8 cellular contexts compared by ENCODE assay signal in the genomic region with DNA sequence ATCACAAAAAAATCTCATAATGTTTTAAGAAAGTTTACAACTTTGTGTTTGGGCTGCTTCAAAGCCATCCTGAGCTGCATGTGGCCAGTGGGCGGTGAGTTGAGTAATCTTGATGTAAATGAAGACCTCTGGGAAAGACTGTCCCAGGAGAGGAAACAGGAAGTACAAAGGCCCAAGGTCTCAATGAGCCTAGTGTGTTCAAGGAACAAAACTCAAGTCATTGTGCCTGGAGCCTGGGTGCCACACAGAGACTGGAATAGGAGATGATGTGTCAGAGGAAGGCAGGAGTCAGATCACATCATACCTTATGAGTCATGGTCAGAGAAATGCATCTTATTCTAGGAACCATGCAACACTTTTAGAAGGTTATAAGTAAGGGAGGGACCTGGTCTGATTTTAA. TPM values are rescaled to one million over a fixed set of nuclear protein-coding genes. Genes with fewer than 3 reads are reported as not detected.
DNase-seq lines count a peak whose midpoint lies in the region; ATAC-seq and TF ChIP-seq lines count a peak whose summit lies in the region.

No MANE protein-coding gene starts in this region.

- no peak for TF ChIP-seq CTCF in fibroblast of lung (conservative IDR thresholded peaks at IDR 0.05 in 1 of 2, IDR thresholded peaks at IDR 0.05 in 1 of 2; ENCODE audit: low read depth in 1 of 2, low read length in 2 of 2)
- TF ChIP-seq CTCF in esophagus muscularis mucosa (IDR thresholded peaks at IDR 0.05), result no peak

- H3K4me1 ChIP-seq in fibroblast of lung (ENCODE audit: control insufficient read depth, extremely low read depth, insufficient read depth, low read length) (no peaks in the 10 kb centered on the region), esophagus muscularis mucosa (peaks cover 0 to 8% (median 5%) of the 10 kb centered on the region in 4 donors)
- H3K4me1 ChIP-seq in effector memory CD4-positive, alpha-beta T cell (ENCODE audit: control insufficient read depth, insufficient read depth, low read length, poor library complexity, severe bottlenecking), result no peaks in the 10 kb centered on the region

- WGBS in esophagus muscularis mucosa, result 93% methylated on average over 1 of the region's 1 CpG

- H3K9me3 ChIP-seq in fibroblast of lung (ENCODE audit: control insufficient read depth, insufficient read depth, low read depth, low read length), result no peaks in the 10 kb centered on the region
- no peaks in the 10 kb centered on the region for H3K9me3 ChIP-seq in effector memory CD4-positive, alpha-beta T cell (ENCODE audit: control insufficient read depth, low read length)
- no peaks in the 10 kb centered on the region for H3K9me3 ChIP-seq in esophagus muscularis mucosa

- H3K27ac ChIP-seq in fibroblast of lung (ENCODE audit: insufficient read depth, low read length) (peak overlapping the region; percentile 34), esophagus muscularis mucosa (replicated peaks in 1 of 4) (no peak overlapping the region)
- H3K27ac ChIP-seq in effector memory CD4-positive, alpha-beta T cell (ENCODE audit: insufficient read depth, low read length, poor library complexity, severe bottlenecking), result no peak overlapping the region

- TF ChIP-seq POLR2A in esophagus muscularis mucosa (IDR thresholded peaks at IDR 0.05; ENCODE audit: low read depth) (no peak), erythroblast (IDR thresholded peaks at IDR 0.05; ENCODE audit: low read length) (no peak)

- DNase-seq in AG08395 (ENCODE audit: low spot score) (peak; percentile 49), HT1080 (ENCODE audit: low read depth) (peak; percentile 98), fibroblast of lung (ENCODE audit: low read depth in 2 of 2) (peak; percentile 32 to 63), NCI-H1092 (lab: John Stamatoyannopoulos, UW) (no peak), esophagus muscularis mucosa (ENCODE audit: extremely low spot score) (no peak), erythroblast (lab: John Stamatoyannopoulos, UW) (no peak)
- no peak for DNase-seq in effector memory CD4-positive, alpha-beta T cell

- H3K4me3 ChIP-seq in fibroblast of lung (replicated peaks in 1 of 4; ENCODE audit: control extremely low read depth in 1 of 4, insufficient read depth in 1 of 4, low read depth in 3 of 4, low read length in 4 of 4) (no peak overlapping the region), esophagus muscularis mucosa (no peak overlapping the region)
- no peak overlapping the region for H3K4me3 ChIP-seq in effector memory CD4-positive, alpha-beta T cell (ENCODE audit: insufficient read depth, low read depth, low read length, poor library complexity, severe bottlenecking)

- H3K9ac ChIP-seq in fibroblast of lung (ENCODE audit: insufficient read depth, low read length), result no peak overlapping the region

- H3K36me3 ChIP-seq in fibroblast of lung (ENCODE audit: control insufficient read depth, insufficient read depth, low read length) (no peaks in the 10 kb centered on the region), esophagus muscularis mucosa (no peaks in the 10 kb centered on the region)
- no peaks in the 10 kb centered on the region for H3K36me3 ChIP-seq in effector memory CD4-positive, alpha-beta T cell (ENCODE audit: control insufficient read depth, insufficient read depth, low read length)

- peak overlapping the region; percentile 1 for H2AFZ ChIP-seq in fibroblast of lung (ENCODE audit: low read length)

- intact Hi-C loops in esophagus muscularis mucosa (cut with DNase I), result no loop called here

- no peak overlapping the region for H3K4me2 ChIP-seq in fibroblast of lung (ENCODE audit: extremely low read depth, insufficient read depth, low read length)

- TF ChIP-seq EP300 in esophagus muscularis mucosa (IDR thresholded peaks at IDR 0.05), result no peak

- no peaks in the 10 kb centered on the region for H4K20me1 ChIP-seq in fibroblast of lung (ENCODE audit: control insufficient read depth, extremely low read depth, insufficient read depth, low read length)

- ATAC-seq in GM19452 (IDR thresholded peaks at IDR 0.05; ENCODE audit: unreplicated experiment), result peak; percentile 63

- H3K79me2 ChIP-seq in fibroblast of lung (ENCODE audit: control insufficient read depth, insufficient read depth, low read length), result no peaks in the 10 kb centered on the region

- H3K27me3 ChIP-seq in fibroblast of lung (ENCODE audit: control insufficient read depth, insufficient read depth, low read length), result no peaks in the 10 kb centered on the region
- H3K27me3 ChIP-seq in effector memory CD4-positive, alpha-beta T cell (replicated peaks; ENCODE audit: control insufficient read depth, insufficient read depth, low read length, poor library complexity, severe bottlenecking), result no peaks in the 10 kb centered on the region
- H3K27me3 ChIP-seq in esophagus muscularis mucosa, result no peaks in the 10 kb centered on the region

RNA-seq across cellular contexts. Expression of gene COL19A1, which starts 51.5 kb away (rescaled TPM):
- 0.07 TPM in 1 of 2 replicates, not detected in the other for total RNA-seq in HT1080 (2014; rRNA removed; shearing (Covaris generic))
- 0.21 TPM in 1 of 2 replicates, not detected in the other for polyA plus RNA-seq in HT1080 (2015; cell fraction: cytosol; rRNA removed)
- 0.02 TPM in 1 of 2 replicates, not detected in the other for polyA plus RNA-seq in HT1080 (2015; cell fraction: nucleus; rRNA removed)
- total RNA-seq in fibroblast of lung (under 0.01 TPM in 1 of 2 replicates, not detected in the other), esophagus muscularis mucosa (1 to 10 TPM; 1.7 to 4.0 (median 2.4) TPM)
- 0.01 TPM in 1 of 2 replicates, not detected in the other for polyA plus RNA-seq in fibroblast of lung
- not detected in 2 replicates for polyA plus RNA-seq in fibroblast of lung (2012)
- polyA minus RNA-seq in fibroblast of lung (ENCODE audit: low replicate concordance), result not detected in 2 replicates

Comparison
In these comparisons a context has a peak if more than half of its experiments do, and no peak if none do; other contexts are left out.
1. DNase-seq: peak in AG08395 (single experiment), HT1080 (single experiment) and fibroblast of lung (2 of 2); none in effector memory CD4-positive, alpha-beta T cell (0 of 3), NCI-H1092 (single experiment), esophagus muscularis mucosa (single experiment) and erythroblast (0 of 2).